Comparison of ENCODE assay signal across 8 cellular contexts in the genomic region with DNA sequence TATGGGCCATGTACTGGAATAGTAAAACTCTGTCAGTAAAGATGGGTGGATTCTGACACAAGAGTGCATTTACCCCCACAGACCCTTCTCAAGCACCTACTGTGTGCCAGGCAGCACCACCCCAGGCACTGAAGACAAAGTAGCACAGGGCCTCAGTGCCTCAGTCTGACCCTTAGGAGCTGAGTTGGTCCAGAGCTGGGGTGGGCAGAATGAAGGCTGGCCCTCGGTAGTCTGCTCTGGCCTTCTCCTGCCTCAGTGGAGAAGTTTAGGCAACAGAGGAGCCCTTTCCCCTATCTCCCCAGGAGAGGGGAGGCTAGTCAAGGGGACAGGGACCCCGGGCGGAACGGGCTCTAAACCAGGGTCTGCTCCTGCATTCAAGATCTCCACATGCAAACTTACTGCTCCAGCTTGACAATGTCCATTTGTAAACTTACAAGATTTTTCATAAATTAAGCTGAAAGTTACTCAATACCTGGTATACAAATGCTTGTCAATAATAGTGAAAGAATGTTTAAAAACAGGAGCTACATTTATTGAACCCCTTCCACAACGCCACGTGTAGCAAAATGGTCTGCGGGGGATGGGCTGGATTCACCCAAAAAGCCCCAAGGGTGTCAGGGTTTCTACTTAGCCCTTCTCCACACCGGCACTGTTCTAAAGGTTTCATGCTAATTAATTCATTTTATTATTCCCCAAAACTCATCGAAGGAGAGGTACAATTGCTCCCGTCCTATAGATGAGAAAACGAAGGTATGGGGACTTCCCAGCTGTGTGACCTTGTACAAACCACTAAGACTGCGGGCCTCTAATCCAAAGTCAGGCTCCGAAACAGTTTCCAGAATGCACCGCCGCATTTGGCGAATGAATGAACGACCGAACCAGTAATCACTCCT. TPM values are rescaled to one million over a fixed set of nuclear protein-coding genes. Genes with fewer than 3 reads are reported as not detected.
DNase-seq lines count a peak whose midpoint lies in the region; ATAC-seq and TF ChIP-seq lines count a peak whose summit lies in the region.

No MANE protein-coding gene starts in this region.

- peaks cover 40 to 54% (median 46%) of the 10 kb centered on the region in 3 donors for H3K4me1 Mint-ChIP-seq in naive B cell

- CTCF ChIA-PET in A673 (lab: Charles Lee), result no interaction called here

- H3K4me1 ChIP-seq in A673 (ENCODE audit: insufficient read depth, low read length, poor library complexity, severe bottlenecking) (peaks cover 15% of the 10 kb centered on the region), RWPE2 (ENCODE audit: insufficient read depth, poor library complexity, severe bottlenecking) (peaks cover 5% of the 10 kb centered on the region), upper lobe of right lung (peaks cover 34% of the 10 kb centered on the region)

- H3K27me3 ChIP-seq in A673 (replicated peaks; ENCODE audit: insufficient read depth, low read depth, low read length, poor library complexity), result no peaks in the 10 kb centered on the region
- H3K27me3 ChIP-seq in RWPE2 (ENCODE audit: insufficient read depth, poor library complexity, severe bottlenecking), result no peaks in the 10 kb centered on the region
- H3K27me3 ChIP-seq in upper lobe of right lung, result no peaks in the 10 kb centered on the region

- POLR2A ChIA-PET in A673 (lab: Charles Lee; ENCODE audit: low non-redundant PET), result no interaction called here

- peak; percentile 2 for ATAC-seq in GM21515 (IDR thresholded peaks at IDR 0.05; ENCODE audit: unreplicated experiment)
- ATAC-seq in RWPE2 (ENCODE audit: low read depth), result no peak
- ATAC-seq in naive B cell (ENCODE audit: low read depth in 2 of 2), result no peak
- ATAC-seq in upper lobe of right lung, result no peak
- ATAC-seq in GM19463 (IDR thresholded peaks at IDR 0.05; ENCODE audit: unreplicated experiment), result no peak
- no peak for ATAC-seq in esophagus mucosa

- no peaks in the 10 kb centered on the region for H3K9me3 Mint-ChIP-seq in naive B cell

- H3K4me3 ChIP-seq in A673 (ENCODE audit: low read depth, low read length, poor library complexity, severe bottlenecking) (peak overlapping the region; percentile 97), RWPE2 (ENCODE audit: severe bottlenecking) (peak overlapping the region; percentile 97), choroid plexus epithelial cell (ENCODE audit: low read depth, low read length) (peak overlapping the region; percentile 85), upper lobe of right lung (peak overlapping the region; percentile 89)

- no peaks in the 10 kb centered on the region for H3K27me3 Mint-ChIP-seq in naive B cell

- TSS peak; percentile 37 for BruUV-seq in A673 (replicated peaks; lab: Mats Ljungman, UMichigan)

- H3K27ac Mint-ChIP-seq in naive B cell, result peak overlapping the region; percentile 89 to 98 (median 95)

- H3K9me3 ChIP-seq in A673 (ENCODE audit: low read depth, low read length, poor library complexity, severe bottlenecking), result no peaks in the 10 kb centered on the region
- no peaks in the 10 kb centered on the region for H3K9me3 ChIP-seq in RWPE2 (ENCODE audit: severe bottlenecking)
- no peaks in the 10 kb centered on the region for H3K9me3 ChIP-seq in upper lobe of right lung

- intact Hi-C loops in A673 (cut with micrococcal nuclease; ENCODE audit: unreplicated experiment), result no loop called here
- intact Hi-C loops in upper lobe of right lung (cut with DNase I), result no loop called here

- H3K36me3 ChIP-seq in A673 (ENCODE audit: insufficient read depth, low read length, poor library complexity, severe bottlenecking), result peaks cover 15% of the 10 kb centered on the region
- peaks cover 47% of the 10 kb centered on the region for H3K36me3 ChIP-seq in RWPE2 (ENCODE audit: low read depth)
- H3K36me3 ChIP-seq in upper lobe of right lung, result no peaks in the 10 kb centered on the region

- peak overlapping the region; percentile 98 for H3K27ac ChIP-seq in A673 (ENCODE audit: low read depth, low read length, poor library complexity, severe bottlenecking)
- peak overlapping the region; percentile 85 for H3K27ac ChIP-seq in RWPE2 (ENCODE audit: poor library complexity, severe bottlenecking)
- peak overlapping the region; percentile 96 for H3K27ac ChIP-seq in upper lobe of right lung

- H3K36me3 Mint-ChIP-seq in naive B cell, result no peaks in the 10 kb centered on the region

- TF ChIP-seq CTCF in A673 (conservative IDR thresholded peaks at IDR 0.05; ENCODE audit: low read depth, low read length) (no peak), RWPE2 (IDR thresholded peaks at IDR 0.05; ENCODE audit: poor library complexity, severe bottlenecking) (no peak), choroid plexus epithelial cell (conservative IDR thresholded peaks at IDR 0.05; ENCODE audit: low read depth, low read length) (no peak), upper lobe of right lung (IDR thresholded peaks at IDR 0.05) (no peak)

- no peak for DNase-seq in A673 (ENCODE audit: low spot score)
- DNase-seq in RWPE2 (ENCODE audit: low spot score), result no peak
- no peak for DNase-seq in choroid plexus epithelial cell (ENCODE audit: low read depth)
- no peak for DNase-seq in naive B cell
- DNase-seq in upper lobe of right lung, result peak; percentile 55

- peak overlapping the region; percentile 76 to 99 (median 94) for H3K4me3 Mint-ChIP-seq in naive B cell

RNA-seq across cellular contexts. Expression of a gene that starts 1.5 kb away (rescaled TPM):
- total RNA-seq in A673 (2021) (354 and 367 TPM in 2 replicates), upper lobe of right lung (112 TPM), esophagus mucosa (154 TPM)
- polyA plus RNA-seq in naive B cell (ENCODE audit: low read depth in 6 of 6), result 10 to 100 TPM; 76.4 to 88.7 (median 79.2) TPM

RNA-seq across cellular contexts. Expression of a gene that starts 34.9 kb away (rescaled TPM):
- total RNA-seq in A673 (2021) (40.8 and 41.5 TPM in 2 replicates), upper lobe of right lung (33.4 TPM), esophagus mucosa (14.3 TPM)
- 10 to 100 TPM; 37.2 to 44.3 (median 41.2) TPM for polyA plus RNA-seq in naive B cell (ENCODE audit: low read depth in 6 of 6)
